15 cellular contexts compared by ENCODE assay signal in genomic region chr6:91453479-91453878, GRCh38.
A peak's percentile ranks its signal among the peaks of the same experiment; 100 is the strongest.
DNase-seq lines count a peak whose midpoint lies in the region; ATAC-seq and TF ChIP-seq lines count a peak whose summit lies in the region.
"Had no signal": no experiment of that assay in that cellular context is flagged by ENCODE, and none has a peak within 500 bp of the region (broad histone marks: within the 10 kb centered on the region; RNA-seq: fewer than 3 reads in every experiment).

No MANE protein-coding gene starts in this region.

- H3K9me3 Mint-ChIP-seq in activated naive CD8-positive, alpha-beta T cell treated with anti-CD3 and anti-CD28 coated beads for 36 hours = no peaks in the 10 kb centered on the region

- H3K9me3 ChIP-seq in mucosa of descending colon = no peaks in the 10 kb centered on the region

- no peaks in the 10 kb centered on the region for H3K36me3 Mint-ChIP-seq in activated naive CD8-positive, alpha-beta T cell treated with anti-CD3 and anti-CD28 coated beads for 36 hours
- H3K36me3 Mint-ChIP-seq: CD4-positive, alpha-beta memory T cell had no signal

- H3K4me1 ChIP-seq in mucosa of descending colon (ENCODE audit: low read depth) = peaks cover 3% of the 10 kb centered on the region

- no peak for TF ChIP-seq CTCF in mucosa of descending colon (IDR thresholded peaks at IDR 0.05)

- intact Hi-C loops in mucosa of descending colon (cut with DNase I, micrococcal nuclease) = no loop called here

- no peak overlapping the region for H3K27ac Mint-ChIP-seq in activated naive CD8-positive, alpha-beta T cell treated with anti-CD3 and anti-CD28 coated beads for 36 hours
- H3K27ac Mint-ChIP-seq: CD4-positive, alpha-beta memory T cell had no signal

- no peaks in the 10 kb centered on the region for H3K4me1 Mint-ChIP-seq in activated naive CD8-positive, alpha-beta T cell treated with anti-CD3 and anti-CD28 coated beads for 36 hours
- H3K4me1 Mint-ChIP-seq: CD4-positive, alpha-beta memory T cell had no signal

- H3K4me3 ChIP-seq in mucosa of descending colon = no peak overlapping the region
- H3K4me3 ChIP-seq: GM23248 had no signal

- no peaks in the 10 kb centered on the region for H3K27me3 Mint-ChIP-seq in activated naive CD8-positive, alpha-beta T cell treated with anti-CD3 and anti-CD28 coated beads for 36 hours
- H3K27me3 Mint-ChIP-seq: CD4-positive, alpha-beta memory T cell had no signal

- ATAC-seq in mucosa of descending colon = peak; percentile 41
- no peak for ATAC-seq in HG03520 (IDR thresholded peaks at IDR 0.05; ENCODE audit: unreplicated experiment)

- no peaks in the 10 kb centered on the region for H3K36me3 ChIP-seq in mucosa of descending colon (ENCODE audit: low read depth)

- DNase-seq in HT-29 (ENCODE audit: low spot score) (peak; percentile 3), SW480 (ENCODE audit: low spot score) (peak; percentile 42), mucosa of descending colon (no peak), NCI-H1436 (lab: John Stamatoyannopoulos, UW) (no peak)
- DNase-seq in activated naive CD8-positive, alpha-beta T cell treated with anti-CD3 and anti-CD28 coated beads for 36 hours = no peak
- DNase-seq: C1 segment of cervical spinal cord; Calu3; CD4-positive, alpha-beta memory T cell; COR-L47; DMS153; DND-41; GM23248; H7; HCEC 1CT had no signal

- H3K4me3 Mint-ChIP-seq in activated naive CD8-positive, alpha-beta T cell treated with anti-CD3 and anti-CD28 coated beads for 36 hours = no peak overlapping the region
- H3K4me3 Mint-ChIP-seq: CD4-positive, alpha-beta memory T cell had no signal

Comparison
In these comparisons a context has a peak if more than half of its experiments do, and no peak if none do; other contexts are left out.
1. DNase-seq: peak in HT-29 (single experiment) and SW480 (single experiment); none in mucosa of descending colon (0 of 3), activated naive CD8-positive, alpha-beta T cell treated with anti-CD3 and anti-CD28 coated beads for 36 hours (single experiment) and NCI-H1436 (single experiment).